23 cellular contexts compared by ENCODE assay signal in genomic region chr2:1964659-1965058, GRCh38.
"Had no signal": no experiment of that assay in that cellular context is flagged by ENCODE, and none has a peak within 500 bp of the region (broad histone marks: within the 10 kb centered on the region; RNA-seq: fewer than 3 reads in every experiment).

No MANE protein-coding gene starts in this region.

- H3K27me3 ChIP-seq: MG63, SJSA1 had no signal

- H3K4me1 ChIP-seq: SJSA1 had no signal

- H3K36me3 ChIP-seq: MG63, SJSA1 had no signal

- H3K27ac ChIP-seq: HL-60, SJSA1 had no signal

- H3K9ac ChIP-seq: SK-N-SH had no signal

- H3K9me3 ChIP-seq: SK-N-SH had no signal

- FAIRE-seq: HTR-8/SVneo, RCC 7860 had no signal

- DNase-seq: KBM-7, MG63, NCI-H1092, NCI-H1105 treated with DMSO at 0.1 percent for 48 hours, NCI-H1417 treated with DMSO at 0.1 percent for 48 hours, NCI-H146, NCI-H1694 treated with DMSO at 0.1 percent for 48 hours, NCI-H1930, NCI-H2081, NCI-H2107, NCI-H2227 treated with DMSO at 0.1 percent for 48 hours, NCI-H524 treated with DMSO at 0.1 percent for 48 hours, NCI-H69, NCI-H774, Right ventricle myocardium superior, RPMI8226, SIG-M5, SK-N-SH, SW 1271 had no signal

- H3K4me3 ChIP-seq: MG63, SJSA1 had no signal

- H3K4me2 ChIP-seq: SK-N-SH had no signal
